In the genomic region with DNA sequence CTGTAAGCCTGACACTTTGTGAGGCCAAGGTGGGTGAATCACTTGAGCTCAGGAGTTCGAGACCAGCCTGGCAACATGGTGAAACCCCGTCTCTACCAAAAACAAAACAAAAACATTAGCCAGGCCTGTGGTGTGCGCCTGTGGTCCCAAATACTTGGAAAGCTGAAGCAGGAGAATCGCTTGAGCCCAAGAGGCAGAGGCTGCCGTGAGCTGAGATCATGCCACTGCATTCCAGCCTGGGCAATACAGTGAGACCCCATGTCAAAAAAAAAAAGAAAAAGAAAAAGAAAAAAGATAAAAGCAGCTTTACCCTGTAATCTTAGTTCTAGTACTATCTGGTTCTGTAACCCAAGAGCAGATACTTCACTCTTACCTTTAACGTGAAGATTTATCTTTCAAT, we compare ENCODE assay signal across 1 cellular context.
TF ChIP-seq lines count a peak whose summit lies in the region.

No MANE protein-coding gene starts in this region.

TF ChIP-seq in HEK293, 187 proteins besides CTCF, POLR2A, EP300 and RAD21:
- TF ChIP-seq ZNF121 (tag by site-specific recombination; IDR thresholded peaks at IDR 0.05) (peak; percentile 74), ZFHX2 (tag by site-specific recombination; conservative IDR thresholded peaks at IDR 0.05) (no peak)
